24 cellular contexts compared by ENCODE assay signal in the genomic region with DNA sequence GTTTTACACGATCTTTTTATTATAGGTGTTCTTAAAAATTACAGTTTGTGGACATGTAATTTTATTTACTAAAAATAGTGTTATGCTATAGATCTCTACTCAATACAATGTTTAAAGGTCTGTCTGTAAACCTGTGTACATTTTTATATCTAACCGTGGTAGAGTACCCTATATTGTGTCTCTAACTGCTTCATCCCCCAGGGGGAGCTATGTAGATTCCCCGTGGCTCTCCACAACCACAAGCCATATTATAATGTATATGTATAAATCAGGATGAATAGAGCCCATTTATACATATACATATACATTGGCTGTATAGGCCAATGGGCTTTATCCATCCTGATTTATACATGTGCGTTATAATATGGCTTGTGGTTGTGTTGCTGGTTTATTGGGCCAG.
"Had no signal": no experiment of that assay in that cellular context is flagged by ENCODE, and none has a peak within 500 bp of the region (broad histone marks: within the 10 kb centered on the region; RNA-seq: fewer than 3 reads in every experiment).

No MANE protein-coding gene starts in this region.

- H3K36me3 Mint-ChIP-seq: activated naive CD8-positive, alpha-beta T cell treated with anti-CD3 and anti-CD28 coated beads, Interleukin-2, amount 10 ng/mL, durations not matched to agents 7 days and 5 days; mesothelial cell of epicardium had no signal

- DNase-seq: activated CD4-positive, alpha-beta T cell treated with anti-CD3 and anti-CD28 coated beads for 36 hours; activated CD8-positive, alpha-beta memory T cell treated with anti-CD3 and anti-CD28 coated beads, Interleukin-2, amount 50 U/mL, for 4 hours; activated CD8-positive, alpha-beta T cell treated with anti-CD3 and anti-CD28 coated beads for 36 hours; activated naive CD4-positive, alpha-beta T cell; activated naive CD8-positive, alpha-beta T cell treated with anti-CD3 and anti-CD28 coated beads, Interleukin-2, amount 10 ng/mL, durations not matched to agents 7 days and 5 days; activated T-cell treated with anti-CD3 and anti-CD28 coated beads, Interleukin-2, amount 50 U/mL, for 72 hours; anterior cingulate cortex; brain microvascular endothelial cell; cortex of kidney; effector CD4-positive, alpha-beta T cell; esophagus squamous epithelium; left cardiac atrium; nephron progenitor cell; psoas muscle; sigmoid colon; spleen; T-helper 17 cell; trophoblast cell; WERI-Rb-1 had no signal

- H3K27me3 ChIP-seq: brain microvascular endothelial cell, esophagus squamous epithelium, sigmoid colon, spleen, suprapubic skin had no signal

- H3K4me3 ChIP-seq: esophagus squamous epithelium, lung, psoas muscle, sigmoid colon, spleen, suprapubic skin had no signal

- H3K9me3 Mint-ChIP-seq: activated CD8-positive, alpha-beta T cell treated with anti-CD3 and anti-CD28 coated beads for 36 hours; activated naive CD8-positive, alpha-beta T cell treated with anti-CD3 and anti-CD28 coated beads, Interleukin-2, amount 10 ng/mL, durations not matched to agents 7 days and 5 days; central memory CD8-positive, alpha-beta T cell; mesothelial cell of epicardium; nephron progenitor cell; stimulated activated naive CD8-positive, alpha-beta T cell treated with anti-CD3 and anti-CD28 coated beads, Interleukin-15, Interleukin-2, amounts not matched to agents 100 ng/mL and 50 ng/mL, for 24 hours had no signal

- ATAC-seq: activated CD4-positive, alpha-beta T cell treated with anti-CD3 and anti-CD28 coated beads for 36 hours; activated CD8-positive, alpha-beta T cell treated with anti-CD3 and anti-CD28 coated beads for 36 hours; activated T-cell treated with anti-CD3 and anti-CD28 coated beads, Interleukin-2, amount 50 U/mL, for 72 hours; left cardiac atrium; psoas muscle; T-helper 17 cell had no signal

- H3K4me1 Mint-ChIP-seq: activated naive CD8-positive, alpha-beta T cell treated with anti-CD3 and anti-CD28 coated beads, Interleukin-2, amount 10 ng/mL, durations not matched to agents 7 days and 5 days; central memory CD8-positive, alpha-beta T cell; nephron progenitor cell; T-helper 17 cell had no signal

- H3K4me3 Mint-ChIP-seq: activated CD4-positive, alpha-beta T cell treated with anti-CD3 and anti-CD28 coated beads for 36 hours; activated CD8-positive, alpha-beta T cell treated with anti-CD3 and anti-CD28 coated beads for 36 hours; activated naive CD8-positive, alpha-beta T cell treated with anti-CD3 and anti-CD28 coated beads, Interleukin-2, amount 10 ng/mL, durations not matched to agents 7 days and 5 days; activated T-cell treated with anti-CD3 and anti-CD28 coated beads, Interleukin-2, amount 50 U/mL, for 72 hours; central memory CD8-positive, alpha-beta T cell; mesothelial cell of epicardium; nephron progenitor cell; stimulated activated naive CD8-positive, alpha-beta T cell treated with anti-CD3 and anti-CD28 coated beads, Interleukin-15, Interleukin-2, amounts not matched to agents 100 ng/mL and 50 ng/mL, for 24 hours; T-helper 17 cell had no signal

- H3K27ac ChIP-seq: brain microvascular endothelial cell, esophagus squamous epithelium, psoas muscle, sigmoid colon, spleen, suprapubic skin, WERI-Rb-1 had no signal

- H3K27ac Mint-ChIP-seq: activated CD4-positive, alpha-beta T cell treated with anti-CD3 and anti-CD28 coated beads for 36 hours; activated CD8-positive, alpha-beta T cell treated with anti-CD3 and anti-CD28 coated beads for 36 hours; activated naive CD8-positive, alpha-beta T cell treated with anti-CD3 and anti-CD28 coated beads, Interleukin-2, amount 10 ng/mL, durations not matched to agents 7 days and 5 days; activated T-cell treated with anti-CD3 and anti-CD28 coated beads, Interleukin-2, amount 50 U/mL, for 72 hours; mesothelial cell of epicardium; nephron progenitor cell; stimulated activated naive CD8-positive, alpha-beta T cell treated with anti-CD3 and anti-CD28 coated beads, Interleukin-15, Interleukin-2, amounts not matched to agents 100 ng/mL and 50 ng/mL, for 24 hours; T-helper 17 cell had no signal

- H3K36me3 ChIP-seq: brain microvascular endothelial cell, esophagus squamous epithelium, sigmoid colon, spleen, suprapubic skin, WERI-Rb-1 had no signal

- H3K9me3 ChIP-seq: esophagus squamous epithelium, psoas muscle, sigmoid colon, spleen, suprapubic skin had no signal

- H3K27me3 Mint-ChIP-seq: activated CD4-positive, alpha-beta T cell treated with anti-CD3 and anti-CD28 coated beads for 36 hours; central memory CD8-positive, alpha-beta T cell; stimulated activated naive CD8-positive, alpha-beta T cell treated with anti-CD3 and anti-CD28 coated beads, Interleukin-15, Interleukin-2, amounts not matched to agents 100 ng/mL and 50 ng/mL, for 24 hours had no signal

- H3K4me1 ChIP-seq: esophagus squamous epithelium, sigmoid colon, spleen, suprapubic skin had no signal
